In the genomic region with DNA sequence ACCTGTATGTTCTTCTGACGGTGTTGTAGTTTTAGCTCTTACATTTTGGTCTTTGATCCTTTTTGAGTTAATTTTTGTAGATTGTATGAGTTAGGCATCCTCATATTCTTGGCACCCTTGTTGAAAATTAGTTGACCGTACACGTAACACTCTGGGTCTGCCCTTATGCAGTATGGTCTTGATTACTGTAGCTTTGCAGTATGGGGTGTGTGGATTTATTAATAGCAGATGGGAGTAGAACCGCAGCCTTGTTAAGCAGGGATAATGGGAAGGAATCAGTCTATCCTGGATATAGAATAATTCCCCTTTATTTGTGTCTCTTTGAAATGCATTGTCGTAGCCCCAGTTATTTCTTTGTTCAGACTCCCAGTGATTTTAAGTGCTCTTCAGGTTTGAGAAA, we compare ENCODE assay signal across 17 cellular contexts.
DNase-seq lines count a peak whose midpoint lies in the region; ATAC-seq, FAIRE-seq and TF ChIP-seq lines count a peak whose summit lies in the region.
"Had no signal": no experiment of that assay in that cellular context is flagged by ENCODE, and none has a peak within 500 bp of the region (broad histone marks: within the 10 kb centered on the region; RNA-seq: fewer than 3 reads in every experiment).

No MANE protein-coding gene starts in this region.

- H3K9ac ChIP-seq in endodermal cell (ENCODE audit: extremely low read depth, low read length, poor library complexity, severe bottlenecking) = no peak overlapping the region

- WGBS in endodermal cell (ENCODE audit: insufficient coverage in 1 of 2, insufficient read length in 1 of 2), 2 experiments = 94 to 100% methylated on average over 1 to 5 of the region's 5 CpGs

- no peaks in the 10 kb centered on the region for H3K9me3 Mint-ChIP-seq in HFFc6
- H3K9me3 Mint-ChIP-seq in endodermal cell = no peaks in the 10 kb centered on the region

- H3K4me1 ChIP-seq in endodermal cell (ENCODE audit: control insufficient read depth, insufficient read depth, low read length) = no peaks in the 10 kb centered on the region
- H3K4me1 ChIP-seq: Caco-2, HAP-1 had no signal

- H3K27ac Mint-ChIP-seq in HFFc6 (peak overlapping the region; percentile 34), endodermal cell (peak overlapping the region; percentile 22)

- H3K36me3 Mint-ChIP-seq in HFFc6 (ENCODE audit: low read depth) (peaks cover 39% of the 10 kb centered on the region), endodermal cell (ENCODE audit: low read depth) (peaks cover 73% of the 10 kb centered on the region)

- no peak overlapping the region for H3K27ac ChIP-seq in endodermal cell (ENCODE audit: low read depth, low read length)

- peaks cover 77% of the 10 kb centered on the region for H3K36me3 ChIP-seq in endodermal cell (ENCODE audit: control insufficient read depth, insufficient read depth, low read length)

- H3K27me3 ChIP-seq in endodermal cell (ENCODE audit: control insufficient read depth, insufficient read depth, low read length, poor library complexity, severe bottlenecking) = no peaks in the 10 kb centered on the region

- peak; percentile 44 for FAIRE-seq in D721Med (lab: Jason Lieb, UNC)
- FAIRE-seq: HTR-8/SVneo had no signal

- no peak for DNase-seq in D721Med (ENCODE audit: insufficient read length, low spot score)
- no peak for DNase-seq in HFFc6
- DNase-seq in endodermal cell = no peak
- DNase-seq in iris pigment epithelial cell (ENCODE audit: low read depth) = peak; percentile 28
- no peak for DNase-seq in NCI-H510A (lab: John Stamatoyannopoulos, UW)
- no peak for DNase-seq in HuH-7.5 (ENCODE audit: low spot score)
- DNase-seq: Caco-2, DMS79, GDM1, NCI-H1092 treated with DMSO at 0.1 percent for 48 hours, NCI-H1694, SHP77 treated with DMSO at 0.1 percent for 48 hours had no signal

- peak overlapping the region; percentile 0; the same call in 1 of the 2 replicates for H3K4me3 Mint-ChIP-seq in HFFc6
- no peak overlapping the region for H3K4me3 Mint-ChIP-seq in endodermal cell

- H3K4me3 ChIP-seq in endodermal cell (ENCODE audit: low read length) = no peak overlapping the region
- H3K4me3 ChIP-seq: HAP-1, K562 had no signal

- H3K27me3 Mint-ChIP-seq in HFFc6 (ENCODE audit: insufficient read depth) (no peaks in the 10 kb centered on the region; the same call in 1 of the 2 replicates), endodermal cell (ENCODE audit: insufficient read depth) (no peaks in the 10 kb centered on the region)

- no peak for ATAC-seq in GM19035 (IDR thresholded peaks at IDR 0.05; ENCODE audit: unreplicated experiment)
- ATAC-seq in HG03378 (IDR thresholded peaks at IDR 0.05; ENCODE audit: unreplicated experiment) = no peak
- ATAC-seq: K562 had no signal

- TF ChIP-seq CTCF in D721Med (IDR thresholded peaks at IDR 0.05; ENCODE audit: insufficient read depth, missing control alignments) = no peak
- TF ChIP-seq CTCF in HFFc6 (IDR thresholded peaks at IDR 0.05) = no peak
- no peak for TF ChIP-seq CTCF in endodermal cell (conservative IDR thresholded peaks at IDR 0.05)

- H3K4me1 Mint-ChIP-seq in HFFc6 (ENCODE audit: low read depth) = peaks cover 43% of the 10 kb centered on the region
- no peaks in the 10 kb centered on the region for H3K4me1 Mint-ChIP-seq in endodermal cell

- no peaks in the 10 kb centered on the region for H3K9me3 ChIP-seq in endodermal cell (ENCODE audit: control insufficient read depth, low read length)
- H3K9me3 ChIP-seq: Caco-2, HAP-1 had no signal
